Comparison of ENCODE assay signal across 9 cellular contexts in the genomic region with DNA sequence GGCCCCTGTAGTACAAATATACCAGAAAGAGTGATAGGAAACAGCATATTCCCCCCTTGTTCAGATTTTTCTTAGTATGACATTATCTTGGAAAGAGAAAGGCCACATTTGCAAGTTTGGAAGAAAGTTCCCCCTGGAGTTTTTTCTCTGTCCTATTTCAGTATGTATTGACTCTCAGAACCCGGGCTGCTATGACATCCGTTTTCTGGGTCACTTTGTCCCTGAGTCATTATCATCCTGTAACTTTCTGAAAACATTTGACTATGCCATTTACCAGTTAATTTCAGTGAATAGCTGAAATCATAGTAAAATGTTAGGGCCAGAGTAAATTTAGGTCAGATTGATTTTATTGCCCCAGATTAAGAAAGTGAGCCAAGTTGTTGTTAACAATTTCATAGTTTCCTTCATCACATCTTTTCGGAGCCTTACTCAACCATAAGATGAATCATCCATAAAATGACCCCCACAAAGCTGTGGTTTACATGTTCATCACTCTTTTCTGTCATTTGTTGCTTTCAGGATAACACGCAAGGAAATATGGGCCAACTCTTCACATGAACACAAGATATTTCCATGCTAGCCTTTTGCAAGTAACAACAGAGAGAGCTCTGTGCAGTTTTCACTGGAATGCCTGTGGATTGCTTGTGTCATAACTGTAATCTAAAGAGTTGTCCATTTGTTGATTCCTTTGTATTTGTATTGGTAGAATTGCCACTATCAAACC. TPM values are rescaled to one million over a fixed set of nuclear protein-coding genes. Genes with fewer than 3 reads are reported as not detected.
DNase-seq lines count a peak whose midpoint lies in the region; ATAC-seq and TF ChIP-seq lines count a peak whose summit lies in the region.
"Had no signal": no experiment of that assay in that cellular context is flagged by ENCODE, and none has a peak within 500 bp of the region (broad histone marks: within the 10 kb centered on the region; RNA-seq: fewer than 3 reads in every experiment).

No MANE protein-coding gene starts in this region.

- POLR2A ChIA-PET in CD8-positive, alpha-beta T cell (lab: Charles Lee): interaction anchor here (0.6 kb wide), 1 partner anchor 256 kb away, joined by 3 read pairs; no protein-coding TSS in a partner anchor

- CTCF ChIA-PET in CD8-positive, alpha-beta T cell (lab: Charles Lee): no interaction called here

- DNase-seq in A172 (ENCODE audit: low spot score) (peak; percentile 78), GOT3 (lab: John Stamatoyannopoulos, UW) (peak; percentile 24), SIG-M5 (lab: John Stamatoyannopoulos, UW) (peak; percentile 53), left ventricle myocardium superior (no peak), NCI-H510A (lab: John Stamatoyannopoulos, UW) (no peak), HK-2 (ENCODE audit: unreplicated experiment) (no peak), NCI-H2107 treated with DMSO at 0.1 percent for 48 hours (lab: John Stamatoyannopoulos, UW; ENCODE audit: unreplicated experiment) (no peak)
- DNase-seq in CD8-positive, alpha-beta T cell: no peak
- DNase-seq: DND-41 had no signal

- H3K36me3 ChIP-seq in CD8-positive, alpha-beta T cell (ENCODE audit: insufficient read depth, low read length): no peaks in the 10 kb centered on the region

- H3K9me3 ChIP-seq in CD8-positive, alpha-beta T cell (ENCODE audit: low read length): no peaks in the 10 kb centered on the region

- intact Hi-C loops in left ventricle myocardium superior (cut with micrococcal nuclease): no loop called here
- intact Hi-C loops in CD8-positive, alpha-beta T cell (cut with DNase I, micrococcal nuclease): no loop called here

- peak; percentile 55 for ATAC-seq in left ventricle myocardium superior
- ATAC-seq in CD8-positive, alpha-beta T cell: no peak

- no peak overlapping the region for H3K27ac Mint-ChIP-seq in CD8-positive, alpha-beta T cell

- no peak overlapping the region for H3K27ac ChIP-seq in CD8-positive, alpha-beta T cell (ENCODE audit: low read depth, low read length)

- H3K4me1 Mint-ChIP-seq in CD8-positive, alpha-beta T cell (ENCODE audit: low read depth): peaks cover 18% of the 10 kb centered on the region

- H3K4me3 ChIP-seq in CD8-positive, alpha-beta T cell (ENCODE audit: low read depth, low read length): no peak overlapping the region

- H3K36me3 Mint-ChIP-seq in CD8-positive, alpha-beta T cell: no peaks in the 10 kb centered on the region

- H3K27me3 Mint-ChIP-seq in CD8-positive, alpha-beta T cell (ENCODE audit: low read depth): no peaks in the 10 kb centered on the region

- H3K4me3 Mint-ChIP-seq in CD8-positive, alpha-beta T cell: no peak overlapping the region

- H3K27me3 ChIP-seq in CD8-positive, alpha-beta T cell (ENCODE audit: insufficient read depth, low read length): no peaks in the 10 kb centered on the region

- TF ChIP-seq CTCF in CD8-positive, alpha-beta T cell (IDR thresholded peaks at IDR 0.05): no peak

- no peaks in the 10 kb centered on the region for H3K4me1 ChIP-seq in CD8-positive, alpha-beta T cell (ENCODE audit: insufficient read depth, low read length)

- no peaks in the 10 kb centered on the region for H3K9me3 Mint-ChIP-seq in CD8-positive, alpha-beta T cell

RNA-seq across cellular contexts. Expression of gene MACC1, which starts 3.8 kb away (rescaled TPM):
- total RNA-seq in A172 (2014; rRNA removed; shearing (Covaris generic)): 0.05 TPM in 1 of 2 replicates, not detected in the other
- 0.05 TPM for total RNA-seq in left ventricle myocardium superior
- under 1 TPM; 0.06 to 0.14 TPM for total RNA-seq in CD8-positive, alpha-beta T cell

Comparison
In these comparisons a context has a peak if more than half of its experiments do, and no peak if none do; other contexts are left out.
1. DNase-seq: peak in A172 (single experiment), GOT3 (single experiment) and SIG-M5 (single experiment); none in left ventricle myocardium superior (single experiment), NCI-H510A (single experiment), CD8-positive, alpha-beta T cell (0 of 7), HK-2 (single experiment) and NCI-H2107 treated with DMSO at 0.1 percent for 48 hours (single experiment).